9 cellular contexts compared by ENCODE assay signal in genomic region chr1:205612556-205612955, GRCh38.
"Had no signal": no experiment of that assay in that cellular context is flagged by ENCODE, and none has a peak within 500 bp of the region (broad histone marks: within the 10 kb centered on the region; RNA-seq: fewer than 3 reads in every experiment).

No MANE protein-coding gene starts in this region.

- H3K27ac ChIP-seq: GM23248 had no signal

- H3K9me3 ChIP-seq: HAP-1 had no signal

- H3K4me3 ChIP-seq: GM23248, HAP-1, K562 had no signal

- ATAC-seq: HCT116, K562 had no signal

- H3K27ac Mint-ChIP-seq: HFFc6 had no signal

- DNase-seq: GM23248, GOT3, H7, HFFc6, IMR-90, KG1 had no signal

- H3K9me3 Mint-ChIP-seq: HFFc6 had no signal

- H3K4me3 Mint-ChIP-seq: HFFc6 had no signal
